In the genomic region with DNA sequence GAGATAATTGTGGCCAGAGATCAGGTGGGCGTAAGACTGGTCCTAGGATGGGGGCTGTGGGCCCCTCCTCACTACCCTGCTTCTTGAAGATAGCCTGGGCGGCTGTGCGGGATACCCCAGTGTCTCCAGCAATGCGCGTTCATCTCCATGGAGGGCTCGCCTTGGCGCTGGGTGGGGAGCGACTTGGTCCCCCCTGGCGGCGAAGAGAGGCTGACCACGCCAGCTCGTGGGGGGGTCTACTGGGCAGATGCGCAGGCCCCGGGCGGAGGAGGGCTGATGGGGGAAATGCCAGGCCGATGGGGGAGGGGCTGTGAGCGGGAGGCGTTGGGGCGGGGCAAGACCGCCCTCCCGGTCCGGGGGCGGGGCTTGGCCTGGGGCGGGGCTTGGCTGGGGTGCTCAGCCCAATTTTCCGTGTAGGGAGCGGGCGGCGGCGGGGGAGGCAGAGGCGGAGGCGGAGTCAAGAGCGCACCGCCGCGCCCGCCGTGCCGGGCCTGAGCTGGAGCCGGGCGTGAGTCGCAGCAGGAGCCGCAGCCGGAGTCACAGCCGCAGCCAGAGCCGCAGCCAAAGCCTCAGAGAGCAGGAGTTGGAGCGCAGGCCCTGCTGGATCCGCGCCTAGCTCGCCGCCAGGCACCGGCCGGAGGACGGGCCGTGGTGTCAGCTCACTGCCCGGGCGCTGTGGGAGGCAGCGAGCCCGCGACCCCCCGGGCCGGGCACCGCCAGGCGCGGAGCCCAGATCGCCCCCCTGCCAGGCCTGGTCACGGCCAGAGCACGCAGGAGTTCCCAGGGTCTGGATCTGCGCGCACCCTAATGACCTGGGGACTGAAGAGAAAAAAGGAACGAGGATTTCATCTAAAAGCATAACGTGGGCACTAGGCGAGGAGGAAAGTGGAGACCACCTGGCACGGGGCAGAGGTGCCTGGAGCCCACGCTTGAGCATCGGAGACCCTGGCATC, we compare ENCODE assay signal across 2 cellular contexts.
A peak's percentile ranks its signal among the peaks of the same experiment; 100 is the strongest.
TF ChIP-seq lines count a peak whose summit lies in the region.

Gene SLC35E4 (plus strand): TSS at position 509 of the 953 bp plus-strand sequence. CDS start 670 bp downstream, outside the sequence.

TF ChIP-seq in HEK293, 187 proteins besides CTCF, POLR2A, EP300 and RAD21 (continued from another document and continues in another):
- TF ChIP-seq PRDM10 (tag by site-specific recombination; IDR thresholded peaks at IDR 0.05) (peak; percentile 14; the same call in 1 of the 2 replicates), ZFP37 (tag by site-specific recombination; IDR thresholded peaks at IDR 0.05) (no peak), ZBTB7A (tag by site-specific recombination; IDR thresholded peaks at IDR 0.05; ENCODE audit: low read depth) (no peak), ZNF692 (tag by site-specific recombination; IDR thresholded peaks at IDR 0.05) (peak; percentile 90), ZNF76 (tag by site-specific recombination; IDR thresholded peaks at IDR 0.05; ENCODE audit: borderline replicate concordance, low read depth) (peak; percentile 75), HOXC10 (CRISPR knock-in tag; IDR thresholded peaks at IDR 0.05) (no peak), ZBTB17 (tag by site-specific recombination; IDR thresholded peaks at IDR 0.05) (peak; percentile 96), GLI2 (tag by site-specific recombination; IDR thresholded peaks at IDR 0.05; ENCODE audit: borderline replicate concordance, low read depth) (no peak), YY1 (tag by site-specific recombination; IDR thresholded peaks at IDR 0.05) (no peak), ZBTB11 (tag by site-specific recombination; conservative IDR thresholded peaks at IDR 0.05; ENCODE audit: low read depth) (0 out of 2 replicates have a peak, but pooled peaks have one; percentile 23), ZNF561 (tag by site-specific recombination; IDR thresholded peaks at IDR 0.05; ENCODE audit: borderline replicate concordance) (0 out of 2 replicates have a peak, but pooled peaks have one; percentile 22), HOXA7 (CRISPR knock-in tag; IDR thresholded peaks at IDR 0.05; ENCODE audit: borderline replicate concordance) (no peak), KLF16 (tag by site-specific recombination; IDR thresholded peaks at IDR 0.05) (0 out of 2 replicates have a peak, but pooled peaks have one; percentile 42), ZNF350 (tag by site-specific recombination; IDR thresholded peaks at IDR 0.05) (no peak)
- TF ChIP-seq, protein P1, sequence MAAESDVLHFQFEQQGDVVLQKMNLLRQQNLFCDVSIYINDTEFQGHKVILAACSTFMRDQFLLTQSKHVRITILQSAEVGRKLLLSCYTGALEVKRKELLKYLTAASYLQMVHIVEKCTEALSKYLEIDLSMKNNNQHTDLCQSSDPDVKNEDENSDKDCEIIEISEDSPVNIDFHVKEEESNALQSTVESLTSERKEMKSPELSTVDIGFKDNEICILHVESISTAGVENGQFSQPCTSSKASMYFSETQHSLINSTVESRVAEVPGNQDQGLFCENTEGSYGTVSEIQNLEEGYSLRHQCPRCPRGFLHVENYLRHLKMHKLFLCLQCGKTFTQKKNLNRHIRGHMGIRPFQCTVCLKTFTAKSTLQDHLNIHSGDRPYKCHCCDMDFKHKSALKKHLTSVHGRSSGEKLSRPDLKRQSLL (tag by site-specific recombination; IDR thresholded peaks at IDR 0.05), result peak; percentile 93

TF ChIP-seq in SK-N-SH treated with all-trans-retinoic acid at 6 μM for 48 hours, 23 proteins besides CTCF, POLR2A, EP300 and RAD21 (continued from another document):
- TF ChIP-seq ZNF8 (CRISPR knock-in tag; IDR thresholded peaks at IDR 0.05), result no peak
- TF ChIP-seq GLIS3 (CRISPR knock-in tag; IDR thresholded peaks at IDR 0.05), result no peak
- no peak for TF ChIP-seq ZNF565 (CRISPR knock-in tag; conservative IDR thresholded peaks at IDR 0.05; ENCODE audit: low read depth)
- no peak for TF ChIP-seq PPARA (CRISPR knock-in tag; IDR thresholded peaks at IDR 0.05; ENCODE audit: borderline replicate concordance)
- no peak for TF ChIP-seq TSHZ2 (CRISPR knock-in tag; IDR thresholded peaks at IDR 0.05)
- no peak for TF ChIP-seq OSR1 (CRISPR knock-in tag; IDR thresholded peaks at IDR 0.05)
- no peak for TF ChIP-seq CREB5 (CRISPR knock-in tag; IDR thresholded peaks at IDR 0.05; ENCODE audit: low read depth)
- peak; percentile 75 for TF ChIP-seq ZFP3 (CRISPR knock-in tag; IDR thresholded peaks at IDR 0.05)
- TF ChIP-seq ZNF70 (CRISPR knock-in tag; IDR thresholded peaks at IDR 0.05), result no peak
